In the genomic region with DNA sequence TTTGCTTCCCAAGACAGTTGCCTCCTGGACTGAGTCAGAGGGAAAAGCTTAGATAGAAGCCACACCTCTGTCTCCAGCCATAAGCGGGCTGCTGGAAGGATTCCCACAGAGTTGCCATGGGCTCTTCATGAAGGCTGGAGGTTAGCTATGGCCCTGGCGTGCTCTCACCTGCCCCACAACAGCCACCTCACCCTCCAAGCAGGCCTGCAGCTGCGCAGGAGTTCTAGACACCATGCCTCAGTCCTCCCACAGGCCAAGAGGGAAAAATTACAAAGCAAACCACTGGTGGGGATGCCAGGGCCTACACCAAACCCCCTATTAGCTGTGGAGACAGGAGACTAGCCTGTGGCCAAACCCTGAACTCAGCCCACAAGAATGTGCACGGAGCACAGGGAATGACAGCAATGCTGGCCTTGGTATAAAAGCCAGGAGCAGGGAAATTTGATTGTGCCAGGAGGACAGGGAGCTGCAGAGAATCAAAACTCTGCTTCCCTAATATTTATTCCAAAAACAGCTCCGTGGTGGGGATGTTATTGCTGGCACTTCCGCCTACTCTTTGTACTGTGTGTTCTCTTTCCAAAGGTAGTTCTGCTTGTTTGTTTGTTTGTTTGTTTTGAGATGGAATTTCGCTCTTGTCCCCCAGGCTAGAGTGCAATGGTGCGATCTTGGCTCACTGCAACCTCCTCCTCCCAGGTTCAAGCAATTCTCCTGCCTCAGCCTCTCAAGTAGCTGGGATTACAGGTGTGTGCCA, we compare ENCODE assay signal across 17 cellular contexts.
A peak's percentile ranks its signal among the peaks of the same experiment; 100 is the strongest.
DNase-seq lines count a peak whose midpoint lies in the region; ATAC-seq and TF ChIP-seq lines count a peak whose summit lies in the region.
"Had no signal": no experiment of that assay in that cellular context is flagged by ENCODE, and none has a peak within 500 bp of the region (broad histone marks: within the 10 kb centered on the region; RNA-seq: fewer than 3 reads in every experiment).

No MANE protein-coding gene starts in this region.

- no peaks in the 10 kb centered on the region for H3K9me3 ChIP-seq in Caco-2
- H3K9me3 ChIP-seq: tibial nerve had no signal

- H3K27me3 ChIP-seq in Caco-2 (replicated peaks; ENCODE audit: control insufficient read depth, insufficient read depth, low read length): no peaks in the 10 kb centered on the region
- H3K27me3 ChIP-seq: cardiac muscle cell, tibial nerve had no signal

- intact Hi-C loops in Caco-2 (cut with micrococcal nuclease; ENCODE audit: unreplicated experiment): no loop called here

- no peak overlapping the region for H3K4me3 Mint-ChIP-seq in Caco-2 (ENCODE audit: unreplicated experiment)
- no peak overlapping the region for H3K4me3 Mint-ChIP-seq in immature natural killer cell
- H3K4me3 Mint-ChIP-seq: activated CD8-positive, alpha-beta T cell treated with anti-CD3 and anti-CD28 coated beads for 36 hours; GM23338 had no signal

- DNase-seq in AG08396 (ENCODE audit: low spot score) (peak; percentile 69), LHCN-M2 (ENCODE audit: low read depth) (peak; percentile 61), astrocyte of the hippocampus (ENCODE audit: low read depth, low spot score) (peak; percentile 96), hepatic stellate cell (ENCODE audit: low spot score) (peak; percentile 14), Caco-2 (no peak), immature natural killer cell (no peak)
- DNase-seq: activated CD8-positive, alpha-beta T cell treated with anti-CD3 and anti-CD28 coated beads for 36 hours; DMS153; NCI-H1105; stimulated activated CD4-positive, alpha-beta T cell treated with anti-CD3 and anti-CD28 coated beads, Interleukin-15, amount 100 ng/mL, for 24 hours had no signal

- no peaks in the 10 kb centered on the region for H3K36me3 ChIP-seq in Caco-2 (ENCODE audit: control insufficient read depth, insufficient read depth, low read length)
- H3K36me3 ChIP-seq: cardiac muscle cell, tibial nerve had no signal

- no peak for TF ChIP-seq CTCF in Caco-2 (IDR thresholded peaks at IDR 0.05; ENCODE audit: insufficient read depth in 1 of 2, low read depth in 1 of 2, low read length in 1 of 2, severe bottlenecking in 1 of 2, unreplicated experiment in 1 of 2)

- POLR2A ChIA-PET in Caco-2 (lab: Charles Lee): no interaction called here

- H3K4me1 ChIP-seq in Caco-2: no peaks in the 10 kb centered on the region; the same call in 1 of the 2 replicates
- H3K4me1 ChIP-seq: tibial nerve had no signal

- CTCF ChIA-PET in Caco-2 (lab: Charles Lee): no interaction called here

- no TSS peak for BruUV-seq in Caco-2 (replicated peaks; lab: Mats Ljungman, UMichigan)

- ATAC-seq in HG02610 (IDR thresholded peaks at IDR 0.05; ENCODE audit: unreplicated experiment) (no peak), GM18867 (IDR thresholded peaks at IDR 0.05; ENCODE audit: unreplicated experiment) (no peak)
- ATAC-seq: activated CD8-positive, alpha-beta T cell treated with anti-CD3 and anti-CD28 coated beads for 36 hours; GM23338; Panc1 had no signal

- H3K27me3 Mint-ChIP-seq in Caco-2 (ENCODE audit: insufficient read depth, unreplicated experiment) (no peaks in the 10 kb centered on the region), immature natural killer cell (ENCODE audit: low read depth in 3 of 3) (peaks cover 0 to 4% (median 0%) of the 10 kb centered on the region in 3 donors)

- H3K4me1 Mint-ChIP-seq in Caco-2 (ENCODE audit: low read depth, unreplicated experiment) (no peaks in the 10 kb centered on the region), immature natural killer cell (no peaks in the 10 kb centered on the region)

- H3K27ac Mint-ChIP-seq in Caco-2 (ENCODE audit: unreplicated experiment) (no peak overlapping the region), immature natural killer cell (no peak overlapping the region)
- H3K27ac Mint-ChIP-seq: activated CD8-positive, alpha-beta T cell treated with anti-CD3 and anti-CD28 coated beads for 36 hours; activated T-helper 2 cell treated with anti-CD3 and anti-CD28 coated beads, Interferon-gamma antibody, Interleukin-2, Interleukin-4, amounts not matched to agents 10 μg/mL and 5 μg/mL and 100 μg/mL, durations not matched to agents 14 hours and 24 hours and 36 hours; GM23338 had no signal

- no peaks in the 10 kb centered on the region for H3K9me3 Mint-ChIP-seq in Caco-2 (ENCODE audit: unreplicated experiment)
- H3K9me3 Mint-ChIP-seq in immature natural killer cell: no peaks in the 10 kb centered on the region
- H3K9me3 Mint-ChIP-seq: activated CD8-positive, alpha-beta T cell treated with anti-CD3 and anti-CD28 coated beads for 36 hours; activated T-helper 2 cell treated with anti-CD3 and anti-CD28 coated beads, Interferon-gamma antibody, Interleukin-2, Interleukin-4, amounts not matched to agents 10 μg/mL and 5 μg/mL and 100 μg/mL, durations not matched to agents 14 hours and 24 hours and 36 hours; GM23338 had no signal

- no peak overlapping the region for H3K4me3 ChIP-seq in Caco-2 (ENCODE audit: low read depth, low read length)
- H3K4me3 ChIP-seq: cardiac muscle cell, GM23338, tibial nerve had no signal

- H3K36me3 Mint-ChIP-seq in Caco-2 (ENCODE audit: insufficient read depth, unreplicated experiment) (no peaks in the 10 kb centered on the region), immature natural killer cell (no peaks in the 10 kb centered on the region)

Comparison
In these comparisons a context has a peak if more than half of its experiments do, and no peak if none do; other contexts are left out.
1. DNase-seq: peak in AG08396 (single experiment), LHCN-M2 (single experiment), astrocyte of the hippocampus (single experiment) and hepatic stellate cell (single experiment); none in Caco-2 (0 of 2) and immature natural killer cell (0 of 3).